20 cellular contexts compared by ENCODE assay signal in the genomic region with DNA sequence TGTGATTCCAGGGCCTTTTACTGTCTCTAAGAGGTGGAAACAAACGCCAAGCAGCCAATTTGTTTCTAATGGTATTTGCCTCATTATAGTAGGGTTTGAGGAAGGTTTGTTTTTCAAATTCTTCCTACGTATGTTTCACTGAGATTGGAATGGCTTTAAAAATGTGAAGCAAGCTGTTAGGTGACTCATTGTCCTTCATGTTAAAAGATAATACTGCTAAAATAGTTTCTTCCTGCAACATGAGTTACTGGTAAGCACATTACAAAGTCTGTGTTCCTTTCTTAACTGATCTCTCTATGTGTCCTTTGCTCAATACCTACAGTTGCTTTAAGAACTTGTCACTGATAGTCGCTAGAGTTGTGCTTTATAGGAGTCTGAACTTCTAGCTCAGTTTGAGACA.
A peak's percentile ranks its signal among the peaks of the same experiment; 100 is the strongest.
DNase-seq lines count a peak whose midpoint lies in the region; ATAC-seq, FAIRE-seq and TF ChIP-seq lines count a peak whose summit lies in the region.
"Had no signal": no experiment of that assay in that cellular context is flagged by ENCODE, and none has a peak within 500 bp of the region (broad histone marks: within the 10 kb centered on the region; RNA-seq: fewer than 3 reads in every experiment).

No MANE protein-coding gene starts in this region.

- no peak for TF ChIP-seq RAD21 in HepG2 (CRISPR knock-in tag; IDR thresholded peaks at IDR 0.05)

- TF ChIP-seq EP300 in HepG2 (IDR thresholded peaks at IDR 0.05; ENCODE audit: low read depth in 2 of 2, low read length in 2 of 2) = no peak
- no peak for TF ChIP-seq EP300 in HepG2 (CRISPR knock-in tag; IDR thresholded peaks at IDR 0.05; ENCODE audit: borderline replicate concordance)

- dilution Hi-C loops in keratinocyte (cut with MboI; ENCODE audit: extremely low pct_ligation_motif_present, low sequenced_read_pairs) = no loop called here

- TF ChIP-seq CTCF in right lobe of liver (IDR thresholded peaks at IDR 0.05) (no peak), HepG2 (CRISPR knock-in tag; IDR thresholded peaks at IDR 0.05) (no peak), keratinocyte (optimal IDR thresholded peaks at IDR 0.05 in 1 of 3, IDR thresholded peaks at IDR 0.05 in 1 of 3, conservative IDR thresholded peaks at IDR 0.05 in 1 of 3; ENCODE audit: extremely low read depth in 1 of 3, insufficient read depth in 2 of 3, low read length in 3 of 3) (no peak), type B pancreatic cell (conservative IDR thresholded peaks at IDR 0.05) (no peak)

- no peaks in the 10 kb centered on the region for H3K79me2 ChIP-seq in HepG2 (ENCODE audit: insufficient read depth, low read length)
- H3K79me2 ChIP-seq in keratinocyte (ENCODE audit: control insufficient read depth, insufficient read depth, low read length) = no peaks in the 10 kb centered on the region

- peaks cover 8% of the 10 kb centered on the region for H3K9me3 Mint-ChIP-seq in type B pancreatic cell
- H3K9me3 Mint-ChIP-seq in stimulated activated effector memory CD8-positive, alpha-beta T cell treated with anti-CD3 and anti-CD28 coated beads, Interleukin-12 subunit alpha, Interleukin-12 subunit beta, amount 100 ng/mL, for 72 hours = peaks cover 7% of the 10 kb centered on the region
- H3K9me3 Mint-ChIP-seq: CD4-positive, alpha-beta memory T cell; T-cell had no signal

- in situ Hi-C loops in HepG2 (cut with HindIII; ENCODE audit: extremely low pct_ligation_motif_present, low pct_unique_long_range_greater_than_20kb) = no loop called here

- no peaks in the 10 kb centered on the region for H3K36me3 ChIP-seq in right lobe of liver
- H3K36me3 ChIP-seq in HepG2 (replicated peaks in 1 of 2; ENCODE audit: control insufficient read depth in 1 of 2, insufficient read depth in 2 of 2, low read length in 2 of 2) = no peaks in the 10 kb centered on the region
- no peaks in the 10 kb centered on the region for H3K36me3 ChIP-seq in keratinocyte (ENCODE audit: control insufficient read depth in 2 of 2, extremely low read depth in 1 of 2, insufficient read depth in 2 of 2, low read length in 2 of 2)
- H3K36me3 ChIP-seq: adrenal gland, prostate gland had no signal

- ATAC-seq in right lobe of liver (peak in 3 of 4 donors; percentile 13 to 57 (median 39)), HepG2 (no peak), HG02588 (IDR thresholded peaks at IDR 0.05; ENCODE audit: unreplicated experiment) (no peak)
- ATAC-seq in stimulated activated effector memory CD8-positive, alpha-beta T cell treated with anti-CD3 and anti-CD28 coated beads, Interleukin-12 subunit alpha, Interleukin-12 subunit beta, amount 100 ng/mL, for 72 hours = no peak
- ATAC-seq: effector memory CD8-positive, alpha-beta T cell; natural killer cell; Right ventricle myocardium inferior; T-cell had no signal

- H3K27me3 ChIP-seq in right lobe of liver (no peaks in the 10 kb centered on the region), HepG2 (ENCODE audit: control insufficient read depth in 1 of 2, insufficient read depth in 2 of 2, low read length in 2 of 2) (no peaks in the 10 kb centered on the region), keratinocyte (ENCODE audit: control insufficient read depth, extremely low read depth, insufficient read depth, low read length) (no peaks in the 10 kb centered on the region)
- H3K27me3 ChIP-seq: adrenal gland had no signal

- no peaks in the 10 kb centered on the region for H3K36me3 Mint-ChIP-seq in type B pancreatic cell
- no peaks in the 10 kb centered on the region for H3K36me3 Mint-ChIP-seq in stimulated activated effector memory CD8-positive, alpha-beta T cell treated with anti-CD3 and anti-CD28 coated beads, Interleukin-12 subunit alpha, Interleukin-12 subunit beta, amount 100 ng/mL, for 72 hours
- H3K36me3 Mint-ChIP-seq: CD4-positive, alpha-beta memory T cell; natural killer cell; T-cell had no signal

- no peaks in the 10 kb centered on the region for H4K20me1 ChIP-seq in HepG2 (ENCODE audit: insufficient read depth, low read length)
- H4K20me1 ChIP-seq in keratinocyte (ENCODE audit: control insufficient read depth, extremely low read depth, insufficient read depth, low read length) = no peaks in the 10 kb centered on the region

- BruUV-seq in HepG2 (replicated peaks; lab: Mats Ljungman, UMichigan) = no TSS peak

- CTCF ChIA-PET in HepG2 (lab: Yijun Ruan, JAX; ENCODE audit: low intra/inter-chr PET ratio, low total read pairs) = no interaction called here

- POLR2A ChIA-PET in HepG2 (lab: Yijun Ruan, JAX) = no interaction called here

- DNase-seq in right lobe of liver = no peak
- no peak for DNase-seq in HepG2 (ENCODE audit: low spot score)
- peak; percentile 27 for DNase-seq in astrocyte of the hippocampus (ENCODE audit: low read depth, low spot score)
- no peak for DNase-seq in keratinocyte (ENCODE audit: low read depth, low spot score)
- DNase-seq in type B pancreatic cell (ENCODE audit: extremely low spot score, unreplicated experiment) = no peak
- no peak for DNase-seq in HT-29 (ENCODE audit: low spot score)
- no peak for DNase-seq in stimulated activated effector memory CD8-positive, alpha-beta T cell treated with anti-CD3 and anti-CD28 coated beads, Interleukin-12 subunit alpha, Interleukin-12 subunit beta, amount 100 ng/mL, for 72 hours (ENCODE audit: low spot score in 2 of 2)
- DNase-seq: activated CD4-positive, alpha-beta T cell treated with anti-CD3 and anti-CD28 coated beads, Interleukin-2, amount 50 U/mL, for 1 hour; activated CD8-positive, alpha-beta memory T cell treated with anti-CD3 and anti-CD28 coated beads, Interleukin-2, amount 50 U/mL, for 4 hours; activated effector memory CD4-positive, alpha-beta T cell treated with anti-CD3 and anti-CD28 coated beads, Interleukin-2, amount 50 U/mL, for 16 hours; CD4-positive, alpha-beta memory T cell; cerebellar nuclear complex; effector memory CD8-positive, alpha-beta T cell; kidney; natural killer cell; T-cell had no signal

- peaks cover 0 to 3% (median 0%) of the 10 kb centered on the region in 4 donors for H3K4me1 ChIP-seq in right lobe of liver
- no peaks in the 10 kb centered on the region for H3K4me1 ChIP-seq in HepG2 (ENCODE audit: insufficient read depth, low read length)
- H3K4me1 ChIP-seq in keratinocyte (ENCODE audit: control insufficient read depth, extremely low read depth, insufficient read depth, low read length) = peaks cover 6% of the 10 kb centered on the region
- H3K4me1 ChIP-seq: prostate gland had no signal

- peak overlapping the region; percentile 80 for H3K27ac Mint-ChIP-seq in type B pancreatic cell
- H3K27ac Mint-ChIP-seq in stimulated activated effector memory CD8-positive, alpha-beta T cell treated with anti-CD3 and anti-CD28 coated beads, Interleukin-12 subunit alpha, Interleukin-12 subunit beta, amount 100 ng/mL, for 72 hours = no peak overlapping the region
- H3K27ac Mint-ChIP-seq: CD4-positive, alpha-beta memory T cell; effector memory CD8-positive, alpha-beta T cell; natural killer cell; T-cell had no signal

- H3K4me2 ChIP-seq in HepG2 (ENCODE audit: low read depth, low read length) (no peak overlapping the region), keratinocyte (ENCODE audit: control insufficient read depth, extremely low read depth, insufficient read depth, low read depth, low read length) (no peak overlapping the region)

- H3K4me3 ChIP-seq in right lobe of liver (no peak overlapping the region), HepG2 (replicated peaks in 1 of 3; ENCODE audit: insufficient read depth in 1 of 3, low read depth in 2 of 3, low read length in 3 of 3) (no peak overlapping the region), keratinocyte (ENCODE audit: control insufficient read depth in 2 of 3, extremely low read depth in 1 of 3, insufficient read depth in 2 of 3, low read depth in 1 of 3, low read length in 3 of 3) (no peak overlapping the region)
- H3K4me3 ChIP-seq: adrenal gland, prostate gland had no signal

- H3K4me1 Mint-ChIP-seq in type B pancreatic cell (ENCODE audit: unreplicated experiment) = peaks cover 28% of the 10 kb centered on the region
- H3K4me1 Mint-ChIP-seq in stimulated activated effector memory CD8-positive, alpha-beta T cell treated with anti-CD3 and anti-CD28 coated beads, Interleukin-12 subunit alpha, Interleukin-12 subunit beta, amount 100 ng/mL, for 72 hours = no peaks in the 10 kb centered on the region
- H3K4me1 Mint-ChIP-seq: CD4-positive, alpha-beta memory T cell; natural killer cell; T-cell had no signal

- H3K27ac ChIP-seq in right lobe of liver (peak overlapping the region in 1 of 3 donors; percentile 38), HepG2 (ENCODE audit: extremely low read length, insufficient read depth, low read length) (no peak overlapping the region), keratinocyte (ENCODE audit: control insufficient read depth, insufficient read depth, low read length) (no peak overlapping the region)

- no peak overlapping the region for H3K9ac ChIP-seq in HepG2 (ENCODE audit: insufficient read depth, low read depth, low read length)
- no peak overlapping the region for H3K9ac ChIP-seq in keratinocyte (ENCODE audit: control insufficient read depth, extremely low read depth, insufficient read depth, low read length)

- WGBS in right lobe of liver (ENCODE audit: insufficient coverage, low coverage, low lambda C conversion rate, missing lambda C conversion rate) = 36% methylated on average over 3 of the region's 3 CpGs
- 0% methylated on average over 3 of the region's 3 CpGs for WGBS in HepG2 (ENCODE audit: low lambda C conversion rate)

- H3K9me1 ChIP-seq in keratinocyte (ENCODE audit: control insufficient read depth, extremely low read depth, insufficient read depth, low read length) = no peaks in the 10 kb centered on the region

- peak overlapping the region; percentile 57 for H3K4me3 Mint-ChIP-seq in type B pancreatic cell
- no peak overlapping the region for H3K4me3 Mint-ChIP-seq in stimulated activated effector memory CD8-positive, alpha-beta T cell treated with anti-CD3 and anti-CD28 coated beads, Interleukin-12 subunit alpha, Interleukin-12 subunit beta, amount 100 ng/mL, for 72 hours
- H3K4me3 Mint-ChIP-seq: CD4-positive, alpha-beta memory T cell; effector memory CD8-positive, alpha-beta T cell; natural killer cell; T-cell had no signal

- FAIRE-seq in HepG2 (lab: Jason Lieb, UNC) = no peak
- peak; percentile 20 for FAIRE-seq in keratinocyte (lab: Jason Lieb, UNC)
- FAIRE-seq: kidney had no signal

- H3K9me3 ChIP-seq in right lobe of liver (no peaks in the 10 kb centered on the region), HepG2 (ENCODE audit: low read length) (no peaks in the 10 kb centered on the region), keratinocyte (ENCODE audit: control insufficient read depth, low read depth, low read length) (no peaks in the 10 kb centered on the region)
- H3K9me3 ChIP-seq: adrenal gland, prostate gland had no signal

- intact Hi-C loops in right lobe of liver (cut with DNase I) = no loop called here
- intact Hi-C loops in HepG2 (cut with micrococcal nuclease; ENCODE audit: unreplicated experiment) = no loop called here

- H3K27me3 Mint-ChIP-seq in type B pancreatic cell = no peaks in the 10 kb centered on the region
- H3K27me3 Mint-ChIP-seq: CD4-positive, alpha-beta memory T cell; effector memory CD8-positive, alpha-beta T cell had no signal

- TF ChIP-seq POLR2A in right lobe of liver (IDR thresholded peaks at IDR 0.05) = no peak
- TF ChIP-seq POLR2A in HepG2 (IDR thresholded peaks at IDR 0.05; ENCODE audit: insufficient read depth in 1 of 2, low read depth in 2 of 2, low read length in 2 of 2) = no peak

- no peak overlapping the region for H2AFZ ChIP-seq in HepG2 (ENCODE audit: low read length)
- H2AFZ ChIP-seq in keratinocyte (ENCODE audit: control insufficient read depth, low read length) = no peak overlapping the region

Comparison
In these comparisons a context has a peak if more than half of its experiments do, and no peak if none do; other contexts are left out.
1. ATAC-seq: peak in right lobe of liver (3 of 4); none in HepG2 (single experiment), HG02588 (single experiment) and stimulated activated effector memory CD8-positive, alpha-beta T cell treated with anti-CD3 and anti-CD28 coated beads, Interleukin-12 subunit alpha, Interleukin-12 subunit beta, amount 100 ng/mL, for 72 hours (single experiment).